15 cellular contexts compared by ENCODE assay signal in the genomic region with DNA sequence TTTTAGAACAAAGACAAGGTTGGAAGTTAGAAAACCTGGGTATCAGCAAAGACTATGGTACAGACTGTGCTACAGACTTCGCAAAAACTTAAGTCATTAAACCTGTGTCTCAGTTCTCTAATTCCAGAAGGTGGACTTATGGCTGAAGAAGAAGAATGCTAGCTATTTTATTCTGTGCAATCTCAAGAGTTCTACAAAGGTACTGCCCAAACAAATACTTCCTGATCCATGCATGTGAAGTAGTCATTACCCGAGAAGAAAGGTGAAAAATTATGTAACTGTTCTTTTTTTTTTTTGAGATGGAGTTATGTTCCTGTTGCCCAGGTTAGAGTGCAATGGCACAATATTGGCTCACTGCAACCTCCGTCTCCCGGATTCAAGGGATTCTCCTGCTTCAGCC. TPM values are rescaled to one million over a fixed set of nuclear protein-coding genes. Genes with fewer than 3 reads are reported as not detected.
DNase-seq lines count a peak whose midpoint lies in the region; ATAC-seq and TF ChIP-seq lines count a peak whose summit lies in the region.
"Had no signal": no experiment of that assay in that cellular context is flagged by ENCODE, and none has a peak within 500 bp of the region (broad histone marks: within the 10 kb centered on the region; RNA-seq: fewer than 3 reads in every experiment).

No MANE protein-coding gene starts in this region.

- no peak for TF ChIP-seq POLR2A in prostate gland (IDR thresholded peaks at IDR 0.05)

- no TSS peak for BruUV-seq in PC-9 (replicated peaks; lab: Mats Ljungman, UMichigan)

- DNase-seq in PC-9: peak in 1 of 2 experiments; percentile 45
- DNase-seq in lower lobe of right lung: no peak
- no peak for DNase-seq in upper lobe of right lung
- DNase-seq in prostate gland (ENCODE audit: low spot score): no peak
- no peak for DNase-seq in left ventricle myocardium inferior
- no peak for DNase-seq in NCI-H526 treated with DMSO at 0.1 percent for 48 hours (lab: John Stamatoyannopoulos, UW)
- DNase-seq: AML-193; CD4-positive, CD25-positive, alpha-beta regulatory T cell; DMS79; GOT3; H9 had no signal

- H3K4me2 ChIP-seq in PC-9: no peak overlapping the region
- H3K4me2 ChIP-seq: BLaER1 had no signal

- H3K4me3 ChIP-seq in PC-9: no peak overlapping the region
- H3K4me3 ChIP-seq in lower lobe of right lung: no peak overlapping the region
- no peak overlapping the region for H3K4me3 ChIP-seq in neutrophil (ENCODE audit: low read depth in 1 of 2, low read length in 1 of 2)
- no peak overlapping the region for H3K4me3 ChIP-seq in upper lobe of right lung
- no peak overlapping the region for H3K4me3 ChIP-seq in prostate gland
- H3K4me3 ChIP-seq in left ventricle myocardium inferior: no peak overlapping the region
- H3K4me3 ChIP-seq: BLaER1, GM12878 had no signal

- TF ChIP-seq CTCF in PC-9 (conservative IDR thresholded peaks at IDR 0.05) (no peak), lower lobe of right lung (IDR thresholded peaks at IDR 0.05) (no peak), neutrophil (IDR thresholded peaks at IDR 0.05) (no peak), upper lobe of right lung (IDR thresholded peaks at IDR 0.05) (no peak), prostate gland (IDR thresholded peaks at IDR 0.05) (no peak), left ventricle myocardium inferior (IDR thresholded peaks at IDR 0.05; ENCODE audit: borderline replicate concordance) (no peak)

- intact Hi-C loops in PC-9 (cut with micrococcal nuclease; ENCODE audit: unreplicated experiment): no loop called here
- intact Hi-C loops in lower lobe of right lung (cut with DNase I): no loop called here
- intact Hi-C loops in upper lobe of right lung (cut with DNase I): no loop called here
- intact Hi-C loops in prostate gland (cut with DNase I): no loop called here
- intact Hi-C loops in left ventricle myocardium inferior (cut with micrococcal nuclease): no loop called here

- H3K4me1 ChIP-seq in PC-9 (replicated peaks; ENCODE audit: insufficient read depth): peaks cover 30% of the 10 kb centered on the region
- no peaks in the 10 kb centered on the region for H3K4me1 ChIP-seq in lower lobe of right lung
- peaks cover 58 to 61% of the 10 kb centered on the region in 2 experiments for H3K4me1 ChIP-seq in neutrophil (ENCODE audit: control insufficient read depth in 1 of 2, insufficient read depth in 1 of 2, low read depth in 1 of 2, low read length in 1 of 2)
- H3K4me1 ChIP-seq in upper lobe of right lung: no peaks in the 10 kb centered on the region
- no peaks in the 10 kb centered on the region for H3K4me1 ChIP-seq in prostate gland (replicated peaks)
- H3K4me1 ChIP-seq in left ventricle myocardium inferior: no peaks in the 10 kb centered on the region

- ATAC-seq in lower lobe of right lung (peak; percentile 90 to 95), upper lobe of right lung (peak; percentile 93), GM21717 (IDR thresholded peaks at IDR 0.05; ENCODE audit: unreplicated experiment) (no peak)
- ATAC-seq: GM12878 had no signal

- H3K9me3 ChIP-seq in PC-9 (ENCODE audit: insufficient read depth, low read depth): no peaks in the 10 kb centered on the region
- H3K9me3 ChIP-seq in lower lobe of right lung: no peaks in the 10 kb centered on the region
- no peaks in the 10 kb centered on the region for H3K9me3 ChIP-seq in neutrophil
- no peaks in the 10 kb centered on the region for H3K9me3 ChIP-seq in upper lobe of right lung
- H3K9me3 ChIP-seq in prostate gland: no peaks in the 10 kb centered on the region
- no peaks in the 10 kb centered on the region for H3K9me3 ChIP-seq in left ventricle myocardium inferior (replicated peaks)
- H3K9me3 ChIP-seq: BLaER1 had no signal

- no peaks in the 10 kb centered on the region for H4K20me1 ChIP-seq in PC-9 (ENCODE audit: insufficient read depth)
- H4K20me1 ChIP-seq: BLaER1 had no signal

- no peaks in the 10 kb centered on the region for H3K27me3 ChIP-seq in PC-9 (ENCODE audit: insufficient read depth, low read depth)
- H3K27me3 ChIP-seq in lower lobe of right lung (ENCODE audit: low read depth): no peaks in the 10 kb centered on the region
- H3K27me3 ChIP-seq in neutrophil: no peaks in the 10 kb centered on the region
- no peaks in the 10 kb centered on the region for H3K27me3 ChIP-seq in upper lobe of right lung
- H3K27me3 ChIP-seq in prostate gland (replicated peaks; ENCODE audit: insufficient read depth): no peaks in the 10 kb centered on the region
- H3K27me3 ChIP-seq in left ventricle myocardium inferior (ENCODE audit: low read depth): no peaks in the 10 kb centered on the region
- H3K27me3 ChIP-seq: BLaER1 had no signal

- H3F3A ChIP-seq in PC-9 (ENCODE audit: insufficient read depth, low read depth): peaks cover 34% of the 10 kb centered on the region

- no peaks in the 10 kb centered on the region for H3K36me3 ChIP-seq in PC-9 (ENCODE audit: low read depth)
- no peaks in the 10 kb centered on the region for H3K36me3 ChIP-seq in lower lobe of right lung
- H3K36me3 ChIP-seq in neutrophil: no peaks in the 10 kb centered on the region
- H3K36me3 ChIP-seq in upper lobe of right lung: no peaks in the 10 kb centered on the region
- H3K36me3 ChIP-seq in prostate gland: no peaks in the 10 kb centered on the region
- no peaks in the 10 kb centered on the region for H3K36me3 ChIP-seq in left ventricle myocardium inferior
- H3K36me3 ChIP-seq: BLaER1 had no signal

- no peak overlapping the region for H2AFZ ChIP-seq in PC-9

- H3K27ac ChIP-seq in PC-9 (peak overlapping the region; percentile 61; the same call in 1 of the 2 replicates), lower lobe of right lung (peak overlapping the region; percentile 74), neutrophil (peak overlapping the region; percentile 50), upper lobe of right lung (peak overlapping the region; percentile 70), prostate gland (no peak overlapping the region), left ventricle myocardium inferior (replicated peaks) (no peak overlapping the region)
- H3K27ac ChIP-seq: BLaER1 had no signal

- POLR2A ChIA-PET in PC-9 (lab: Charles Lee; ENCODE audit: unreplicated experiment): interaction anchor here (1.0 kb wide), 1 partner anchor 48 kb away, joined by 7 read pairs; no protein-coding TSS in a partner anchor

- WGBS in prostate gland: 89% methylated on average over 4 of the region's 4 CpGs

- no peaks in the 10 kb centered on the region for H3K79me2 ChIP-seq in PC-9 (ENCODE audit: low read depth)

- H3K9me2 ChIP-seq in PC-9 (ENCODE audit: insufficient read depth): no peaks in the 10 kb centered on the region

- CTCF ChIA-PET in PC-9 (lab: Charles Lee): interaction anchor here (1.9 kb wide), 1 partner anchor 48 kb away, joined by 8 read pairs; no protein-coding TSS in a partner anchor

RNA-seq across cellular contexts. Expression of gene SLC2A3, which starts 45.5 kb away (rescaled TPM):
- 24.9 and 26.2 TPM in 2 replicates for total RNA-seq in PC-9 (2021)
- total RNA-seq in lower lobe of right lung: 133 TPM
- 153 TPM for total RNA-seq in upper lobe of right lung
- 10 to 100 TPM in 1 of 2 donors, 1 to 10 TPM in 1; 4.1 to 21.2 TPM for total RNA-seq in prostate gland
- 13.7 TPM for total RNA-seq in left ventricle myocardium inferior

RNA-seq across cellular contexts. Expression of gene FOXJ2, which starts 51.1 kb away (rescaled TPM):
- total RNA-seq in PC-9 (2021): 28.2 and 30.3 TPM in 2 replicates
- 19.8 TPM for total RNA-seq in lower lobe of right lung
- total RNA-seq in upper lobe of right lung: 20.3 TPM
- total RNA-seq in prostate gland: 10 to 100 TPM; 15.4 to 27.8 TPM
- total RNA-seq in left ventricle myocardium inferior: 22.1 TPM

Comparison
In these comparisons a context has a peak if more than half of its experiments do, and no peak if none do; other contexts are left out.
1. H3K27ac ChIP-seq: peak in PC-9 (single experiment), lower lobe of right lung (single experiment), neutrophil (single experiment) and upper lobe of right lung (single experiment); none in prostate gland (0 of 2) and left ventricle myocardium inferior (single experiment).